28 cellular contexts compared by ENCODE assay signal in the genomic region with DNA sequence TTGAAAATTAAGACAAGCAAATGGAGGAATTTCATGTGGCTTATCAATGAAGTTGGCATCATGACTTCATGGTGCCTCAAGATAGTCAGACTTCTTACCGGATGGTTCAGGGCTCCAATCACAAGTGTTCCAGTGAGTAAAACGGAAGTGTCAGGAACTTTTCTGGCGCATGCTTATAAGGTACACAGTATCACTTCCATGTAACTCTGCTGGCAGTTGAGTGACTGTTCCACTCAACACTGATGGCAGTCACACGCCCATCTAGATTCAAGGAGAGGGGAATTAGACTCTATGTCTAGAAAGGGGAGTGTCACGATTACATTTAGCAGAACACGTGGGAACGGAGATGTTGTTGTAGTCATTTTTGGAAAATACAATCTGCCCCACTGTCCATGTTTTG.
"Had no signal": no experiment of that assay in that cellular context is flagged by ENCODE, and none has a peak within 500 bp of the region (broad histone marks: within the 10 kb centered on the region; RNA-seq: fewer than 3 reads in every experiment).

No MANE protein-coding gene starts in this region.

- ATAC-seq: psoas muscle; right cardiac atrium; right lobe of liver; stimulated activated effector memory CD8-positive, alpha-beta T cell treated with anti-CD3 and anti-CD28 coated beads, Interleukin-12 subunit alpha, Interleukin-12 subunit beta, amount 100 ng/mL, for 72 hours; stimulated activated naive B cell treated with anti-CD40 and anti-IgM and Interleukin-4, amounts not matched to agents 10 μg/mL and 1 μg/mL and 100 μg/mL, for 72 hours had no signal

- H3K4me1 Mint-ChIP-seq: nephron; stimulated activated effector memory CD8-positive, alpha-beta T cell treated with anti-CD3 and anti-CD28 coated beads, Interleukin-12 subunit alpha, Interleukin-12 subunit beta, amount 100 ng/mL, for 72 hours; stimulated activated naive B cell treated with anti-CD40 and anti-IgM and Interleukin-4, amounts not matched to agents 10 μg/mL and 1 μg/mL and 100 μg/mL, for 72 hours had no signal

- H3K27ac Mint-ChIP-seq: nephron; neural progenitor cell; progenitor cell of endocrine pancreas; stimulated activated effector memory CD8-positive, alpha-beta T cell treated with anti-CD3 and anti-CD28 coated beads, Interleukin-12 subunit alpha, Interleukin-12 subunit beta, amount 100 ng/mL, for 72 hours; stimulated activated naive B cell treated with anti-CD40 and anti-IgM and Interleukin-4, amounts not matched to agents 10 μg/mL and 1 μg/mL and 100 μg/mL, for 72 hours; stimulated activated naive CD8-positive, alpha-beta T cell treated with anti-CD3 and anti-CD28 coated beads, Interleukin-15, Interleukin-2, amounts not matched to agents 100 ng/mL and 50 ng/mL, for 24 hours had no signal

- H3K9me3 Mint-ChIP-seq: stimulated activated effector memory CD8-positive, alpha-beta T cell treated with anti-CD3 and anti-CD28 coated beads, Interleukin-12 subunit alpha, Interleukin-12 subunit beta, amount 100 ng/mL, for 72 hours; stimulated activated naive CD8-positive, alpha-beta T cell treated with anti-CD3 and anti-CD28 coated beads, Interleukin-15, Interleukin-2, amounts not matched to agents 100 ng/mL and 50 ng/mL, for 24 hours had no signal

- H3K4me3 Mint-ChIP-seq: nephron; neural progenitor cell; stimulated activated effector memory CD8-positive, alpha-beta T cell treated with anti-CD3 and anti-CD28 coated beads, Interleukin-12 subunit alpha, Interleukin-12 subunit beta, amount 100 ng/mL, for 72 hours; stimulated activated naive B cell treated with anti-CD40 and anti-IgM and Interleukin-4, amounts not matched to agents 10 μg/mL and 1 μg/mL and 100 μg/mL, for 72 hours; stimulated activated naive CD8-positive, alpha-beta T cell treated with anti-CD3 and anti-CD28 coated beads, Interleukin-15, Interleukin-2, amounts not matched to agents 100 ng/mL and 50 ng/mL, for 24 hours had no signal

- H3K36me3 ChIP-seq: neural progenitor cell, ovary, right lobe of liver, sigmoid colon, stomach, thoracic aorta, thyroid gland, tibial nerve, upper lobe of left lung, vagina had no signal

- H3K4me1 ChIP-seq: neural progenitor cell, parathyroid adenoma, psoas muscle had no signal

- H3K9me3 ChIP-seq: ovary, psoas muscle, right lobe of liver, sigmoid colon, stomach, thoracic aorta, thyroid gland, tibial nerve, upper lobe of left lung, vagina had no signal

- DNase-seq: occipital lobe; ovary; posterior cingulate gyrus; psoas muscle; right cardiac atrium; right lobe of liver; sigmoid colon; small intestine; stimulated activated CD4-positive, alpha-beta T cell treated with anti-CD3 and anti-CD28 coated beads, Interleukin-15, amount 100 ng/mL, for 24 hours; stimulated activated CD4-positive, alpha-beta T cell treated with anti-CD3 and anti-CD28 coated beads, Interleukin-2, amount 100 ng/mL, for 24 hours; stimulated activated CD4-positive, alpha-beta T cell treated with anti-CD3 and anti-CD28 coated beads, Interleukin-2, amount 100 ng/mL, for 48 hours; stimulated activated CD4-positive, alpha-beta T cell treated with anti-CD3 and anti-CD28 coated beads, Interleukin-4, amount 100 ng/mL, for 24 hours; stimulated activated naive B cell treated with anti-CD40 and anti-IgM and Interleukin-4, amounts not matched to agents 10 μg/mL and 1 μg/mL and 100 μg/mL, for 72 hours; stimulated activated naive CD4-positive, alpha-beta T cell treated with Interleukin-2 at 50 U/mL for 16 hours; stomach; thyroid gland; trophoblast cell; upper lobe of left lung had no signal

- H3K4me2 ChIP-seq: neural progenitor cell had no signal

- FAIRE-seq: small intestine, urothelium cell line had no signal

- H3K27ac ChIP-seq: neural progenitor cell, ovary, parathyroid adenoma, psoas muscle, right lobe of liver, sigmoid colon, stomach, thoracic aorta, thyroid gland, tibial nerve, upper lobe of left lung, vagina had no signal

- H3K4me3 ChIP-seq: neural progenitor cell, ovary, psoas muscle, right lobe of liver, sigmoid colon, stomach, thoracic aorta, thyroid gland, tibial nerve, upper lobe of left lung, vagina had no signal

- H3K36me3 Mint-ChIP-seq: neural progenitor cell; stimulated activated effector memory CD8-positive, alpha-beta T cell treated with anti-CD3 and anti-CD28 coated beads, Interleukin-12 subunit alpha, Interleukin-12 subunit beta, amount 100 ng/mL, for 72 hours; stimulated activated naive B cell treated with anti-CD40 and anti-IgM and Interleukin-4, amounts not matched to agents 10 μg/mL and 1 μg/mL and 100 μg/mL, for 72 hours had no signal
